Comparison of ENCODE assay signal across 9 cellular contexts in the genomic region with DNA sequence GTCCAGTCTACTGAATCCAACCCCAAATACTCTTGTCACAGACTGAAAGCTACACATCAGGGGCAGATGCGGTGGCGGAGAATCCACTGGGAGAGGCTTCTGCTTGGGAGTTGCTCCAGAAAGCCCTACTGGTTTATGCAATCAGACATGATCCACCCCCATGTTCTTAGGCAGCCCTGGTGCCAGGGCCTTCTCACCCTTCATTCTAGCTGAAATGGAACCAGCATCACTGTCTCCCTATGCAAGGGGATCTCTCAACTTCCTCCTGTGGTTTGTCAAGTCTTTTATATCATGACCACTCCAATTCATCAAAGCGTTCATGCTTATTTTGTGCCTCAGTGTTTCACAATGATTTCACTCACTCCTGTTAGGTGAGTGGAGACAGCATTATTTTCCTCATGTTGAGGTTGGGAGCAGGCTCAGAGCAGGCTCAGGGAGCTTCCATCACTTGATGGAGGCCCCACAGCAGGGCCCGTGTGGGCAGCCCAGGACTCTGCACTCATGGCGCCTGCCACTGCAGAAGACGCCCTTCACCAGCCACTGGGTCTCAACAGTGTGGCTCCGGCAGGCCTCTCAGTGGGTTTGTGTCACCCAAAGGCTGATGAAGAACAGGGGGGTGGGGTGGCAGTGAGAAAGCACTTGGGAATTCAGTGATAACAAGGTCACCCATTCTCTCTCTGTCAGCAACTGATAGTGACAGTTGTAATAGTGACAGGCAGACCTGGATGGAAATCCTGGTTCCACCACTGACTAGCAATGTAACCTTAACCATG.
DNase-seq lines count a peak whose midpoint lies in the region; ATAC-seq and TF ChIP-seq lines count a peak whose summit lies in the region.
"Had no signal": no experiment of that assay in that cellular context is flagged by ENCODE, and none has a peak within 500 bp of the region (broad histone marks: within the 10 kb centered on the region; RNA-seq: fewer than 3 reads in every experiment).

No MANE protein-coding gene starts in this region.

- intact Hi-C loops in testis (cut with DNase I; ENCODE audit: low total_unique reads), result no loop called here

- H3K27me3 ChIP-seq in effector memory CD4-positive, alpha-beta T cell (replicated peaks; ENCODE audit: control insufficient read depth, insufficient read depth, low read length, poor library complexity, severe bottlenecking), result no peaks in the 10 kb centered on the region
- no peaks in the 10 kb centered on the region for H3K27me3 ChIP-seq in testis

- no peaks in the 10 kb centered on the region for H3K36me3 ChIP-seq in effector memory CD4-positive, alpha-beta T cell (ENCODE audit: control insufficient read depth, insufficient read depth, low read length)
- H3K36me3 ChIP-seq in testis (ENCODE audit: low read depth, missing control alignments), result no peaks in the 10 kb centered on the region

- DNase-seq in NK-92 treated with Interleukin-12 subunit alpha and Interleukin-12 subunit beta, amount 100 ng/mL, for 24 hours (lab: John Stamatoyannopoulos, UW), result peak; percentile 36
- DNase-seq in NK-92 (lab: John Stamatoyannopoulos, UW; ENCODE audit: unreplicated experiment) (no peak), RWPE1 (ENCODE audit: low spot score) (no peak), testis (no peak), NCI-H2227 treated with DMSO at 0.1 percent for 48 hours (lab: John Stamatoyannopoulos, UW) (no peak), cerebellar nuclear complex (lab: John Stamatoyannopoulos, UW) (no peak)
- no peak for DNase-seq in effector memory CD4-positive, alpha-beta T cell
- peak; percentile 48 for DNase-seq in stimulated activated naive CD8-positive, alpha-beta T cell treated with anti-CD3 and anti-CD28 coated beads, Interleukin-15, Interleukin-2, amounts not matched to agents 100 U/mL and 50 U/mL, for 24 hours

- H3K9me3 ChIP-seq in effector memory CD4-positive, alpha-beta T cell (ENCODE audit: control insufficient read depth, low read length), result no peaks in the 10 kb centered on the region
- no peaks in the 10 kb centered on the region for H3K9me3 ChIP-seq in testis

- POLR2A ChIA-PET in RWPE1 (lab: Yijun Ruan, JAX; ENCODE audit: low non-redundant PET), result no interaction called here

- H3K27ac ChIP-seq in RWPE1 (peak overlapping the region; percentile 75; the same call in 1 of the 2 replicates), testis (no peak overlapping the region)
- peak overlapping the region; percentile 89 for H3K27ac ChIP-seq in effector memory CD4-positive, alpha-beta T cell (ENCODE audit: insufficient read depth, low read length, poor library complexity, severe bottlenecking)
- H3K27ac ChIP-seq: 22Rv1 had no signal

- ATAC-seq in stimulated activated naive CD8-positive, alpha-beta T cell treated with anti-CD3 and anti-CD28 coated beads, Interleukin-15, Interleukin-2, amounts not matched to agents 100 U/mL and 50 U/mL, for 24 hours, result peak; percentile 33

- 88 to 91% methylated on average over 7 of the region's 7 CpGs for WGBS in testis, 2 donors

- TF ChIP-seq POLR2A in testis (IDR thresholded peaks at IDR 0.05), result no peak

- peak overlapping the region; percentile 15 for H3K4me3 ChIP-seq in effector memory CD4-positive, alpha-beta T cell (ENCODE audit: insufficient read depth, low read depth, low read length, poor library complexity, severe bottlenecking)
- no peak overlapping the region for H3K4me3 ChIP-seq in testis

- CTCF ChIA-PET in RWPE1 (lab: Yijun Ruan, JAX), result interaction anchor here (0.6 to 1.0 kb wide), 3 partner anchors 13 to 407 kb away, joined by 3 read pairs; no protein-coding TSS in a partner anchor

- TF ChIP-seq CTCF in RWPE1 (conservative IDR thresholded peaks at IDR 0.05; ENCODE audit: low read depth), result no peak
- TF ChIP-seq CTCF in testis (IDR thresholded peaks at IDR 0.05), result no peak

- peaks cover 33% of the 10 kb centered on the region for H3K4me1 ChIP-seq in effector memory CD4-positive, alpha-beta T cell (ENCODE audit: control insufficient read depth, insufficient read depth, low read length, poor library complexity, severe bottlenecking)
- H3K4me1 ChIP-seq in testis, result peaks cover 9% of the 10 kb centered on the region

Comparison
In these comparisons a context has a peak if more than half of its experiments do, and no peak if none do; other contexts are left out.
1. DNase-seq: peak in NK-92 treated with Interleukin-12 subunit alpha and Interleukin-12 subunit beta, amount 100 ng/mL, for 24 hours (single experiment) and stimulated activated naive CD8-positive, alpha-beta T cell treated with anti-CD3 and anti-CD28 coated beads, Interleukin-15, Interleukin-2, amounts not matched to agents 100 U/mL and 50 U/mL, for 24 hours (single experiment); none in NK-92 (single experiment), RWPE1 (single experiment), effector memory CD4-positive, alpha-beta T cell (0 of 3), testis (single experiment), NCI-H2227 treated with DMSO at 0.1 percent for 48 hours (single experiment) and cerebellar nuclear complex (0 of 2).
2. H3K27ac ChIP-seq: peak in RWPE1 (single experiment) and effector memory CD4-positive, alpha-beta T cell (single experiment); none in testis (0 of 2).